In genomic region chr1:108691128-108691885, GRCh38 we compare ENCODE assay signal across 8 cellular contexts. TPM values are rescaled to one million over a fixed set of nuclear protein-coding genes. Genes with fewer than 3 reads are reported as not detected.
DNase-seq lines count a peak whose midpoint lies in the region; ATAC-seq and TF ChIP-seq lines count a peak whose summit lies in the region.

No MANE protein-coding gene starts in this region.

- H3K27me3 ChIP-seq in DND-41 (ENCODE audit: insufficient read depth, low read length, poor library complexity) (no peaks in the 10 kb centered on the region), suprapubic skin (no peaks in the 10 kb centered on the region)

- no peak for DNase-seq in DND-41
- DNase-seq in activated naive CD8-positive, alpha-beta T cell treated with anti-CD3 and anti-CD28 coated beads for 36 hours, result no peak
- no peak for DNase-seq in immature natural killer cell
- DNase-seq in suprapubic skin (ENCODE audit: low spot score in 2 of 2), result no peak
- DNase-seq in NCI-H446 (lab: John Stamatoyannopoulos, UW), result no peak
- DNase-seq in activated CD4-positive, CD25-positive, alpha-beta regulatory T cell treated with anti-CD3 and anti-CD28 coated beads, Interleukin-2, amount 50 U/mL, for 72 hours, result no peak

- peak overlapping the region; percentile 95 for H3K27ac ChIP-seq in DND-41 (ENCODE audit: low read length)
- H3K27ac ChIP-seq in suprapubic skin, result peak overlapping the region; percentile 98

- TF ChIP-seq POLR2A in suprapubic skin (IDR thresholded peaks at IDR 0.05), result no peak

- H3K79me2 ChIP-seq in DND-41 (ENCODE audit: insufficient read depth, low read length), result peaks cover 54% of the 10 kb centered on the region

- H3K9me3 Mint-ChIP-seq in activated naive CD8-positive, alpha-beta T cell treated with anti-CD3 and anti-CD28 coated beads for 36 hours, result no peaks in the 10 kb centered on the region
- H3K9me3 Mint-ChIP-seq in immature natural killer cell, result no peaks in the 10 kb centered on the region

- H3K9ac ChIP-seq in DND-41 (ENCODE audit: low read depth, low read length), result peak overlapping the region; percentile 78

- peaks cover 30% of the 10 kb centered on the region for H3K4me1 Mint-ChIP-seq in activated naive CD8-positive, alpha-beta T cell treated with anti-CD3 and anti-CD28 coated beads for 36 hours
- peaks cover 40 to 56% of the 10 kb centered on the region in 2 donors for H3K4me1 Mint-ChIP-seq in immature natural killer cell

- H3K9me3 ChIP-seq in DND-41 (ENCODE audit: insufficient read depth, low read length, severe bottlenecking) (no peaks in the 10 kb centered on the region), suprapubic skin (no peaks in the 10 kb centered on the region)

- ATAC-seq in DND-41 (ENCODE audit: insufficient read depth, low read depth) (no peak), HG02973 (IDR thresholded peaks at IDR 0.05; ENCODE audit: unreplicated experiment) (peak; percentile 3), HG03095 (IDR thresholded peaks at IDR 0.05; ENCODE audit: unreplicated experiment) (no peak)

- no peaks in the 10 kb centered on the region for H3K27me3 Mint-ChIP-seq in activated naive CD8-positive, alpha-beta T cell treated with anti-CD3 and anti-CD28 coated beads for 36 hours
- peaks cover 8 to 18% (median 14%) of the 10 kb centered on the region in 3 donors for H3K27me3 Mint-ChIP-seq in immature natural killer cell (ENCODE audit: low read depth in 3 of 3)

- H4K20me1 ChIP-seq in DND-41 (ENCODE audit: insufficient read depth, low read length), result peaks cover 33% of the 10 kb centered on the region

- TF ChIP-seq CTCF in DND-41 (IDR thresholded peaks at IDR 0.05; ENCODE audit: borderline replicate concordance, extremely low read depth, low read length, poor library complexity, severe bottlenecking), result no peak
- TF ChIP-seq CTCF in suprapubic skin (IDR thresholded peaks at IDR 0.05), result no peak

- peaks cover 37% of the 10 kb centered on the region for H3K36me3 Mint-ChIP-seq in activated naive CD8-positive, alpha-beta T cell treated with anti-CD3 and anti-CD28 coated beads for 36 hours
- H3K36me3 Mint-ChIP-seq in immature natural killer cell, result peaks cover 4 to 6% (median 4%) of the 10 kb centered on the region in 3 donors

- peak overlapping the region; percentile 91 for H3K4me3 Mint-ChIP-seq in activated naive CD8-positive, alpha-beta T cell treated with anti-CD3 and anti-CD28 coated beads for 36 hours
- H3K4me3 Mint-ChIP-seq in immature natural killer cell, result peak overlapping the region; percentile 88 to 95 (median 91)

- H3K27ac Mint-ChIP-seq in activated naive CD8-positive, alpha-beta T cell treated with anti-CD3 and anti-CD28 coated beads for 36 hours, result peak overlapping the region; percentile 98
- peak overlapping the region; percentile 91 to 99 (median 97) for H3K27ac Mint-ChIP-seq in immature natural killer cell

- 22% methylated on average over 11 of the region's 11 CpGs for WGBS in suprapubic skin

- H3K4me2 ChIP-seq in DND-41 (ENCODE audit: insufficient read depth, low read length), result peak overlapping the region; percentile 88

- H3K4me1 ChIP-seq in DND-41 (ENCODE audit: insufficient read depth, low read length), result peaks cover 36% of the 10 kb centered on the region
- H3K4me1 ChIP-seq in suprapubic skin, result peaks cover 36% of the 10 kb centered on the region

- H3K36me3 ChIP-seq in DND-41 (ENCODE audit: insufficient read depth, low read length), result peaks cover 30% of the 10 kb centered on the region
- no peaks in the 10 kb centered on the region for H3K36me3 ChIP-seq in suprapubic skin

- H2AFZ ChIP-seq in DND-41 (ENCODE audit: low read depth, low read length), result peak overlapping the region; percentile 87

- TF ChIP-seq EP300 in suprapubic skin (IDR thresholded peaks at IDR 0.05), result no peak

- H3K4me3 ChIP-seq in DND-41 (ENCODE audit: low read depth in 1 of 2, low read length in 2 of 2) (peak overlapping the region; percentile 72 to 86), suprapubic skin (peak overlapping the region; percentile 84)

RNA-seq across cellular contexts. Expression of gene PRPF38B, which starts 0.8 kb away (rescaled TPM):
- 10 to 100 TPM; 66.8 to 71.5 TPM for total RNA-seq in activated naive CD8-positive, alpha-beta T cell treated with anti-CD3 and anti-CD28 coated beads for 36 hours
- polyA plus RNA-seq in immature natural killer cell, result 10 to 100 TPM; 11.1 to 36.1 (median 16.5) TPM
- total RNA-seq in suprapubic skin, result 10 to 100 TPM; 17.5 to 58.4 (median 25.4) TPM

RNA-seq across cellular contexts. Expression of gene FNDC7, which starts 21.4 kb away (rescaled TPM):
- total RNA-seq in activated naive CD8-positive, alpha-beta T cell treated with anti-CD3 and anti-CD28 coated beads for 36 hours, result not detected
- polyA plus RNA-seq in immature natural killer cell, result not detected
- under 1 TPM in 1 of 4 donors, not detected in 3; 0.24 TPM for total RNA-seq in suprapubic skin

RNA-seq across cellular contexts. Expression of gene HENMT1, which starts 30.4 kb away (rescaled TPM):
- total RNA-seq in activated naive CD8-positive, alpha-beta T cell treated with anti-CD3 and anti-CD28 coated beads for 36 hours, result 10 to 100 TPM; 26.1 to 26.4 TPM
- 100 to 1,000 TPM in 2 of 3 donors, 10 to 100 TPM in 1; 80.4 to 142 (median 108) TPM for polyA plus RNA-seq in immature natural killer cell
- 1 to 10 TPM; 1.8 to 4.6 (median 2.4) TPM for total RNA-seq in suprapubic skin

RNA-seq across cellular contexts. Expression of gene STXBP3, which starts 55.2 kb away (rescaled TPM):
- 10 to 100 TPM; 31.8 to 34.0 TPM for total RNA-seq in activated naive CD8-positive, alpha-beta T cell treated with anti-CD3 and anti-CD28 coated beads for 36 hours
- polyA plus RNA-seq in immature natural killer cell, result 10 to 100 TPM; 38.4 to 44.7 (median 42.6) TPM
- 100 to 1,000 TPM in 1 of 4 donors, 10 to 100 TPM in 3; 48.8 to 137 (median 66.3) TPM for total RNA-seq in suprapubic skin

Comparison
In these comparisons a context has a peak if more than half of its experiments do, and no peak if none do; other contexts are left out.
1. RNA of gene HENMT1, which starts 30.4 kb away (total RNA-seq): 26.1 to 26.4 TPM in activated naive CD8-positive, alpha-beta T cell treated with anti-CD3 and anti-CD28 coated beads for 36 hours; 1.8 to 4.6 TPM in suprapubic skin; every median in the first group is over 4 times any median in the second.